In genomic region chr16:24203675-24204074, GRCh38 we compare ENCODE assay signal across 21 cellular contexts. TPM values are rescaled to one million over a fixed set of nuclear protein-coding genes. Genes with fewer than 3 reads are reported as not detected.
DNase-seq lines count a peak whose midpoint lies in the region; ATAC-seq, FAIRE-seq and TF ChIP-seq lines count a peak whose summit lies in the region.
"Had no signal": no experiment of that assay in that cellular context is flagged by ENCODE, and none has a peak within 500 bp of the region (broad histone marks: within the 10 kb centered on the region; RNA-seq: fewer than 3 reads in every experiment).

No MANE protein-coding gene starts in this region.

- H3K9me3 ChIP-seq in K562 (replicated peaks; ENCODE audit: control insufficient read depth, insufficient read depth, low read depth, low read length), result no peaks in the 10 kb centered on the region
- H3K9me3 ChIP-seq: Caco-2 had no signal

- peaks cover 88% of the 10 kb centered on the region for H3K36me3 ChIP-seq in K562 (ENCODE audit: control insufficient read depth, insufficient read depth, low read length)

- TF ChIP-seq CTCF in K562 (IDR thresholded peaks at IDR 0.05 in 2 of 3, conservative IDR thresholded peaks at IDR 0.05 in 1 of 3; ENCODE audit: insufficient read depth in 2 of 3, low read depth in 1 of 3, low read length in 3 of 3), result no peak

- peaks cover 0 to 6% of the 10 kb centered on the region in 2 experiments; a peak in 1 of 5 replicates for H3K4me1 ChIP-seq in K562 (replicated peaks in 1 of 2; ENCODE audit: control insufficient read depth in 2 of 2, insufficient read depth in 2 of 2, low read length in 2 of 2)
- H3K4me1 ChIP-seq: Caco-2 had no signal

- no peaks in the 10 kb centered on the region; the same call in 1 of the 2 replicates for H4K20me1 ChIP-seq in K562 (replicated peaks; ENCODE audit: control insufficient read depth, insufficient read depth, low read length)

- DNase-seq in activated T-cell treated with anti-CD3 and anti-CD28 coated beads, Interleukin-2, amount 50 U/mL, for 24 hours, result no peak
- no peak for DNase-seq in activated T-cell treated with anti-CD3 and anti-CD28 coated beads, Interleukin-2, amount 50 U/mL, for 72 hours
- DNase-seq in MV-4-11 (lab: John Stamatoyannopoulos, UW) (peak; percentile 44), K562 (ENCODE audit: extremely low read depth in 1 of 4, low spot score in 3 of 4) (no peak), NOMO-1 treated with DMSO at 0.1 percent for 48 hours (lab: John Stamatoyannopoulos, UW; ENCODE audit: unreplicated experiment) (no peak)
- DNase-seq: Caco-2, DMS153, GOT3, KBM-7, NCI-H1105, NCI-H1694, NCI-H2227 treated with DMSO at 0.1 percent for 48 hours, PC-3, T-helper 1 cell had no signal

- no peaks in the 10 kb centered on the region; the same call in 2 of the 3 replicates for H3K79me2 ChIP-seq in K562 (ENCODE audit: control insufficient read depth, insufficient read depth, low read length)

- H3K9ac ChIP-seq in K562 (ENCODE audit: insufficient read depth in 1 of 2, low read depth in 2 of 2, low read length in 2 of 2), result no peak overlapping the region

- in situ Hi-C loops in K562 (cut with MboI), result no loop called here

- no TSS peak for BruUV-seq in K562 (replicated peaks; lab: Mats Ljungman, UMichigan)

- TF ChIP-seq EP300 in K562 (IDR thresholded peaks at IDR 0.05; ENCODE audit: low read length), result no peak

- H3K9me3 Mint-ChIP-seq in activated T-cell treated with anti-CD3 and anti-CD28 coated beads, Interleukin-2, amount 50 U/mL, for 24 hours, result peaks cover 2% of the 10 kb centered on the region
- no peaks in the 10 kb centered on the region for H3K9me3 Mint-ChIP-seq in activated T-cell treated with anti-CD3 and anti-CD28 coated beads, Interleukin-2, amount 50 U/mL, for 72 hours
- H3K9me3 Mint-ChIP-seq in stimulated activated memory B cell treated with anti-CD40 and anti-IgM and Interleukin-4, amounts not matched to agents 10 μg/mL and 1 μg/mL and 100 μg/mL, for 72 hours, result no peaks in the 10 kb centered on the region
- H3K9me3 Mint-ChIP-seq: CD14-positive monocyte had no signal

- no peak overlapping the region for H3K4me3 Mint-ChIP-seq in activated T-cell treated with anti-CD3 and anti-CD28 coated beads, Interleukin-2, amount 50 U/mL, for 24 hours
- no peak overlapping the region for H3K4me3 Mint-ChIP-seq in activated T-cell treated with anti-CD3 and anti-CD28 coated beads, Interleukin-2, amount 50 U/mL, for 72 hours
- no peak overlapping the region for H3K4me3 Mint-ChIP-seq in stimulated activated memory B cell treated with anti-CD40 and anti-IgM and Interleukin-4, amounts not matched to agents 10 μg/mL and 1 μg/mL and 100 μg/mL, for 72 hours
- H3K4me3 Mint-ChIP-seq: CD14-positive monocyte had no signal

- intact Hi-C loops in K562 (cut with micrococcal nuclease), result loop anchor here (10.0 kb wide), 1 partner anchor 129 kb away; no protein-coding TSS in a partner anchor

- CTCF ChIA-PET in K562 (lab: Yijun Ruan, JAX; ENCODE audit: low intra/inter-chr PET ratio), result interaction anchor here (0.5 kb wide), 1 partner anchor 35 kb away, joined by 3 read pairs; no protein-coding TSS in a partner anchor

- no peak for TF ChIP-seq POLR2A in K562 (conservative IDR thresholded peaks at IDR 0.05)

- ATAC-seq in activated T-cell treated with anti-CD3 and anti-CD28 coated beads, Interleukin-2, amount 50 U/mL, for 72 hours (replicated peaks in 1 of 2), result no peak
- ATAC-seq in K562 (no peak), HG03342 (IDR thresholded peaks at IDR 0.05; ENCODE audit: unreplicated experiment) (no peak), GM18498 (IDR thresholded peaks at IDR 0.05; ENCODE audit: unreplicated experiment) (no peak)
- ATAC-seq in stimulated activated memory B cell treated with anti-CD40 and anti-IgM and Interleukin-4, amounts not matched to agents 10 μg/mL and 1 μg/mL and 100 μg/mL, for 72 hours, result no peak
- ATAC-seq: PC-3, SK-N-SH treated with all-trans-retinoic acid at 6 μM for 48 hours had no signal

- no peak overlapping the region for H3K4me2 ChIP-seq in K562 (ENCODE audit: insufficient read depth, low read length)

- peak overlapping the region; percentile 13 for H3K27ac Mint-ChIP-seq in activated T-cell treated with anti-CD3 and anti-CD28 coated beads, Interleukin-2, amount 50 U/mL, for 24 hours
- no peak overlapping the region for H3K27ac Mint-ChIP-seq in activated T-cell treated with anti-CD3 and anti-CD28 coated beads, Interleukin-2, amount 50 U/mL, for 72 hours
- H3K27ac Mint-ChIP-seq in stimulated activated memory B cell treated with anti-CD40 and anti-IgM and Interleukin-4, amounts not matched to agents 10 μg/mL and 1 μg/mL and 100 μg/mL, for 72 hours, result peak overlapping the region; percentile 64

- peaks cover 5% of the 10 kb centered on the region for H3K4me1 Mint-ChIP-seq in activated T-cell treated with anti-CD3 and anti-CD28 coated beads, Interleukin-2, amount 50 U/mL, for 24 hours (ENCODE audit: low read depth)
- H3K4me1 Mint-ChIP-seq in activated T-cell treated with anti-CD3 and anti-CD28 coated beads, Interleukin-2, amount 50 U/mL, for 72 hours (ENCODE audit: low read depth), result peaks cover 7% of the 10 kb centered on the region
- peaks cover 27% of the 10 kb centered on the region for H3K4me1 Mint-ChIP-seq in stimulated activated memory B cell treated with anti-CD40 and anti-IgM and Interleukin-4, amounts not matched to agents 10 μg/mL and 1 μg/mL and 100 μg/mL, for 72 hours

- H3K27me3 Mint-ChIP-seq in activated T-cell treated with anti-CD3 and anti-CD28 coated beads, Interleukin-2, amount 50 U/mL, for 24 hours, result no peaks in the 10 kb centered on the region
- H3K27me3 Mint-ChIP-seq in activated T-cell treated with anti-CD3 and anti-CD28 coated beads, Interleukin-2, amount 50 U/mL, for 72 hours (ENCODE audit: low read depth), result no peaks in the 10 kb centered on the region
- no peaks in the 10 kb centered on the region for H3K27me3 Mint-ChIP-seq in stimulated activated memory B cell treated with anti-CD40 and anti-IgM and Interleukin-4, amounts not matched to agents 10 μg/mL and 1 μg/mL and 100 μg/mL, for 72 hours

- no peaks in the 10 kb centered on the region for H3K27me3 ChIP-seq in K562 (ENCODE audit: control insufficient read depth in 2 of 2, insufficient read depth in 2 of 2, low read length in 2 of 2)

- H3K4me3 ChIP-seq in K562, result no peak overlapping the region

- H3K36me3 Mint-ChIP-seq in activated T-cell treated with anti-CD3 and anti-CD28 coated beads, Interleukin-2, amount 50 U/mL, for 24 hours (ENCODE audit: low read depth), result peaks cover 77% of the 10 kb centered on the region
- H3K36me3 Mint-ChIP-seq in activated T-cell treated with anti-CD3 and anti-CD28 coated beads, Interleukin-2, amount 50 U/mL, for 72 hours (ENCODE audit: insufficient read depth in 2 of 2), result peaks cover 0 to 4% of the 10 kb centered on the region in 2 donors
- H3K36me3 Mint-ChIP-seq in stimulated activated memory B cell treated with anti-CD40 and anti-IgM and Interleukin-4, amounts not matched to agents 10 μg/mL and 1 μg/mL and 100 μg/mL, for 72 hours, result peaks cover 76% of the 10 kb centered on the region

- H2AFZ ChIP-seq in K562 (ENCODE audit: low read depth, low read length), result no peak overlapping the region

- H3K27ac ChIP-seq in K562 (ENCODE audit: extremely low read depth, low read depth, low read length), result no peak overlapping the region

- FAIRE-seq in K562 (lab: Jason Lieb, UNC), result no peak
- FAIRE-seq: A204.1, GM18507 had no signal

- no peak for TF ChIP-seq RAD21 in K562 (CRISPR knock-in tag; conservative IDR thresholded peaks at IDR 0.05 in 1 of 2, IDR thresholded peaks at IDR 0.05 in 1 of 2)

- POLR2A ChIA-PET in K562 (lab: Yijun Ruan, JAX), result interaction anchor here (0.6 to 1.4 kb wide), 5 partner anchors 16 to 622 kb away, joined by 3 to 9 read pairs (median 4); no protein-coding TSS in a partner anchor

- WGBS in K562 (ENCODE audit: insufficient coverage, low coverage, missing lambda C conversion rate), result 73% methylated on average over 4 of the region's 4 CpGs

- H3K9me1 ChIP-seq in K562 (ENCODE audit: control insufficient read depth, insufficient read depth, low read length), result no peaks in the 10 kb centered on the region

TF ChIP-seq in K562, 482 proteins besides CTCF, POLR2A, EP300 and RAD21:
- TF ChIP-seq TCFL5 (CRISPR knock-in tag; conservative IDR thresholded peaks at IDR 0.05) (no peak), MIER1 (IDR thresholded peaks at IDR 0.05; ENCODE audit: low read depth) (no peak), SPI1 (IDR thresholded peaks at IDR 0.05; ENCODE audit: borderline replicate concordance, low read depth, low read length) (peak; percentile 12; the same call in 1 of the 2 replicates), SRSF9 (IDR thresholded peaks at IDR 0.05; ENCODE audit: borderline replicate concordance, low read depth, low read length) (no peak)
TF ChIP-seq in K562: peak in this region for 1.

RNA-seq across cellular contexts. Expression of gene CACNG3, which starts 52.5 kb away (rescaled TPM):
- not detected for total RNA-seq in activated T-cell treated with anti-CD3 and anti-CD28 coated beads, Interleukin-2, amount 50 U/mL, for 72 hours
- total RNA-seq in K562 (2011; cell fraction: chromatin; rRNA removed; ENCODE audit: low replicate concordance), result not detected in 2 replicates
- total RNA-seq in K562 (2011; cell fraction: nucleolus; rRNA removed), result not detected in 2 replicates
- not detected in 2 replicates for total RNA-seq in K562 (2011; cell fraction: nucleoplasm; rRNA removed)
- total RNA-seq in K562 (2014; rRNA removed) (not detected in 2 replicates), K562 (2014; rRNA removed; fragmentation: Illumina TruSeq; extraction: Trizol) (not detected in 2 replicates), K562 (2015; rRNA removed; fragmentation: Illumina TruSeq; extraction: Trizol) (not detected in 2 replicates), K562 (2021) (not detected in 2 replicates)
- polyA plus RNA-seq in K562 (2011; rRNA removed) (not detected in 2 replicates), K562 (2014; fragmentation: Illumina TruSeq; extraction: Trizol) (not detected in 2 replicates), K562 (2014; fragmentation: Nextera tagmentation; extraction: Ambion mirVana) (not detected), K562 (2014; rRNA removed) (not detected in 2 replicates)
- polyA plus RNA-seq in K562 (2011; cell fraction: cytosol; rRNA removed), result not detected in 2 replicates
- not detected in 2 replicates for polyA plus RNA-seq in K562 (2011; cell fraction: nucleus; rRNA removed)
- polyA plus RNA-seq in K562 (2012), result not detected in 2 replicates
- not detected in 2 replicates for polyA minus RNA-seq in K562 (2011; rRNA and poly(A)+ RNA removed)
- not detected in 2 replicates for polyA minus RNA-seq in K562 (2011; cell fraction: cytosol; rRNA and poly(A)+ RNA removed)
- polyA minus RNA-seq in K562 (2011; cell fraction: nucleus; rRNA and poly(A)+ RNA removed), result not detected in 2 replicates
- total RNA-seq: Caco-2, PC-3 had no signal
- polyA plus RNA-seq: CD14-positive monocyte had no signal
